Comparison of ENCODE assay signal across 9 cellular contexts in genomic region chr5:76337949-76338589, GRCh38.
DNase-seq lines count a peak whose midpoint lies in the region; ATAC-seq and TF ChIP-seq lines count a peak whose summit lies in the region.
"Had no signal": no experiment of that assay in that cellular context is flagged by ENCODE, and none has a peak within 500 bp of the region (broad histone marks: within the 10 kb centered on the region; RNA-seq: fewer than 3 reads in every experiment).

No MANE protein-coding gene starts in this region.

- H3K4me3 Mint-ChIP-seq in activated T-cell treated with anti-CD3 and anti-CD28 coated beads, Interleukin-2, amount 50 U/mL, for 4 hours = no peak overlapping the region

- H3K4me1 Mint-ChIP-seq in activated T-cell treated with anti-CD3 and anti-CD28 coated beads, Interleukin-2, amount 50 U/mL, for 4 hours (ENCODE audit: low read depth) = peaks cover 26% of the 10 kb centered on the region

- DNase-seq in BE2C (peak; percentile 9), GM19240 (ENCODE audit: insufficient read length, low spot score) (peak; percentile 67), NCI-H69 (lab: John Stamatoyannopoulos, UW) (peak; percentile 11), foreskin melanocyte (peak; percentile 57), skeletal muscle cell (ENCODE audit: low read depth) (peak; percentile 4), NCI-H2081 (lab: John Stamatoyannopoulos, UW) (no peak)
- DNase-seq in activated T-cell treated with anti-CD3 and anti-CD28 coated beads, Interleukin-2, amount 50 U/mL, for 4 hours = peak; percentile 32

- H3K36me3 Mint-ChIP-seq in activated T-cell treated with anti-CD3 and anti-CD28 coated beads, Interleukin-2, amount 50 U/mL, for 4 hours (ENCODE audit: insufficient read depth) = no peaks in the 10 kb centered on the region

- H3K9me3 ChIP-seq in BE2C = no peaks in the 10 kb centered on the region

- no peaks in the 10 kb centered on the region for H3K27me3 ChIP-seq in BE2C

- peak; percentile 21; the same call in 1 of the 2 replicates for TF ChIP-seq CTCF in BE2C (IDR thresholded peaks at IDR 0.05; ENCODE audit: low read depth, low read length)

- no peaks in the 10 kb centered on the region for H3K36me3 ChIP-seq in BE2C

- no peaks in the 10 kb centered on the region for H3K4me1 ChIP-seq in BE2C

- H3K4me3 ChIP-seq in BE2C (ENCODE audit: low read depth, low read length) = no peak overlapping the region
- H3K4me3 ChIP-seq in skeletal muscle cell (ENCODE audit: low read depth, low read length) = no peak overlapping the region
- H3K4me3 ChIP-seq: skin epidermis had no signal

- H3K9me3 Mint-ChIP-seq in activated T-cell treated with anti-CD3 and anti-CD28 coated beads, Interleukin-2, amount 50 U/mL, for 4 hours = no peaks in the 10 kb centered on the region

- H3K27me3 Mint-ChIP-seq in activated T-cell treated with anti-CD3 and anti-CD28 coated beads, Interleukin-2, amount 50 U/mL, for 4 hours (ENCODE audit: low read depth) = no peaks in the 10 kb centered on the region

- peak; percentile 69 to 71 for ATAC-seq in activated T-cell treated with anti-CD3 and anti-CD28 coated beads, Interleukin-2, amount 50 U/mL, for 4 hours
- ATAC-seq in GM21367 (IDR thresholded peaks at IDR 0.05; ENCODE audit: unreplicated experiment) = no peak

Comparison
In these comparisons a context has a peak if more than half of its experiments do, and no peak if none do; other contexts are left out.
1. DNase-seq: peak in BE2C (single experiment), GM19240 (single experiment), NCI-H69 (single experiment), activated T-cell treated with anti-CD3 and anti-CD28 coated beads, Interleukin-2, amount 50 U/mL, for 4 hours (single experiment), foreskin melanocyte (single experiment) and skeletal muscle cell (single experiment); none in NCI-H2081 (0 of 2).